ENCODE assay signal across 9 cellular contexts in genomic region chr19:13095934-13096890, GRCh38. TPM values are rescaled to one million over a fixed set of nuclear protein-coding genes. Genes with fewer than 3 reads are reported as not detected.
DNase-seq lines count a peak whose midpoint lies in the region; ATAC-seq and TF ChIP-seq lines count a peak whose summit lies in the region.
"Had no signal": no experiment of that assay in that cellular context is flagged by ENCODE, and none has a peak within 500 bp of the region (broad histone marks: within the 10 kb centered on the region; RNA-seq: fewer than 3 reads in every experiment).

No MANE protein-coding gene starts in this region.

- H3K36me3 ChIP-seq in esophagus (ENCODE audit: control insufficient read depth in 2 of 2, insufficient read depth in 2 of 2, low read length in 1 of 2): peaks cover 0 to 5% of the 10 kb centered on the region in 2 donors
- H3K36me3 ChIP-seq in gastrocnemius medialis: no peaks in the 10 kb centered on the region

- peaks cover 18% of the 10 kb centered on the region for H3K4me1 Mint-ChIP-seq in HFFc6 (ENCODE audit: low read depth)

- DNase-seq in HFFc6 (no peak), RWPE1 (ENCODE audit: low spot score) (no peak), gastrocnemius medialis (no peak), NCI-H128 (lab: John Stamatoyannopoulos, UW; ENCODE audit: unreplicated experiment) (no peak), cerebellar nuclear complex (lab: John Stamatoyannopoulos, UW) (no peak)

- no peak overlapping the region for H3K4me3 Mint-ChIP-seq in HFFc6

- H3K27me3 ChIP-seq in esophagus (ENCODE audit: control insufficient read depth in 1 of 2, insufficient read depth in 2 of 2, low read length in 2 of 2) (no peaks in the 10 kb centered on the region), gastrocnemius medialis (no peaks in the 10 kb centered on the region)

- POLR2A ChIA-PET in RWPE1 (lab: Yijun Ruan, JAX; ENCODE audit: low non-redundant PET): no interaction called here

- in situ Hi-C loops in gastrocnemius medialis (cut with MboI; ENCODE audit: low sequenced_read_pairs in 4 of 4): loop anchor here in 1 of 4 donors (10.0 kb wide), 1 partner anchor 111 kb away; no protein-coding TSS in a partner anchor

- no peak overlapping the region for H3K27ac Mint-ChIP-seq in HFFc6

- no peak for ATAC-seq in gastrocnemius medialis
- no peak for ATAC-seq in GM21619 (IDR thresholded peaks at IDR 0.05; ENCODE audit: unreplicated experiment)
- no peak for ATAC-seq in GM21576 (IDR thresholded peaks at IDR 0.05; ENCODE audit: unreplicated experiment)
- ATAC-seq: left colon had no signal

- no peak overlapping the region for H3K4me3 ChIP-seq in esophagus (ENCODE audit: low read depth in 1 of 2, low read length in 2 of 2)
- peak overlapping the region in 1 of 4 donors; percentile 16 for H3K4me3 ChIP-seq in gastrocnemius medialis

- CTCF ChIA-PET in RWPE1 (lab: Yijun Ruan, JAX): interaction anchor here (0.6 to 3.4 kb wide), 5 partner anchors 13 to 707 kb away, joined by 3 to 35 read pairs (median 3); no protein-coding TSS in a partner anchor

- TF ChIP-seq CTCF in HFFc6 (IDR thresholded peaks at IDR 0.05) (peak; percentile 35; the same call in 1 of the 2 replicates), RWPE1 (conservative IDR thresholded peaks at IDR 0.05; ENCODE audit: low read depth) (no peak), gastrocnemius medialis (IDR thresholded peaks at IDR 0.05 in 4 of 5, conservative IDR thresholded peaks at IDR 0.05 in 1 of 5) (peak in 1 of 5 experiments; percentile 8)

- H3K9me3 ChIP-seq in esophagus (ENCODE audit: control insufficient read depth in 2 of 2, insufficient read depth in 1 of 2, low read depth in 1 of 2, low read length in 1 of 2) (peaks cover 0 to 2% of the 10 kb centered on the region in 2 donors), gastrocnemius medialis (no peaks in the 10 kb centered on the region)

- H3K27me3 Mint-ChIP-seq in HFFc6 (ENCODE audit: insufficient read depth): peaks cover 9% of the 10 kb centered on the region

- H3K27ac ChIP-seq in RWPE1 (peak overlapping the region; percentile 49), esophagus (ENCODE audit: low read depth in 2 of 2, low read length in 1 of 2) (peak overlapping the region; percentile 59 to 63), gastrocnemius medialis (peak overlapping the region; percentile 43 to 89 (median 63))

- no peak for TF ChIP-seq POLR2A in gastrocnemius medialis (IDR thresholded peaks at IDR 0.05)

- no peaks in the 10 kb centered on the region for H3K9me3 Mint-ChIP-seq in HFFc6

- 54 to 57% methylated on average over 44 of the region's 44 CpGs for WGBS in esophagus, 2 donors

- H3K4me1 ChIP-seq in esophagus (ENCODE audit: control insufficient read depth in 2 of 2, insufficient read depth in 2 of 2, low read length in 1 of 2) (peaks cover 0 to 12% of the 10 kb centered on the region in 2 donors), gastrocnemius medialis (peaks cover 21% of the 10 kb centered on the region in 2 donors)

- intact Hi-C loops in gastrocnemius medialis (cut with DNase I; ENCODE audit: low total_unique reads): no loop called here

- H3K36me3 Mint-ChIP-seq in HFFc6 (ENCODE audit: low read depth): peaks cover 18% of the 10 kb centered on the region

RNA-seq across cellular contexts. Expression of gene LYL1, which starts 6.4 kb away (rescaled TPM):
- total RNA-seq in HFFc6 (2021; fragmentation: NEBNext Ultra II Directional; extraction: Animal tissue kit (Norgen Biotek cat#: 25700)): 1 to 10 TPM; 1.5 to 5.1 (median 4.2) TPM
- 1 to 10 TPM; 1.5 to 1.9 TPM for polyA plus RNA-seq in esophagus
- total RNA-seq in gastrocnemius medialis: 1 to 10 TPM; 2.6 to 5.0 (median 3.1) TPM

RNA-seq across cellular contexts. Expression of gene TRMT1, which starts 20.3 kb away (rescaled TPM):
- 10 to 100 TPM; 36.3 to 49.9 (median 39.6) TPM for total RNA-seq in HFFc6 (2021; fragmentation: NEBNext Ultra II Directional; extraction: Animal tissue kit (Norgen Biotek cat#: 25700))
- 10 to 100 TPM; 34.0 to 59.5 TPM for polyA plus RNA-seq in esophagus
- 10 to 100 TPM; 31.7 to 47.9 (median 45.0) TPM for total RNA-seq in gastrocnemius medialis

RNA-seq across cellular contexts. Expression of gene NACC1, which starts 21.9 kb away (rescaled TPM):
- 100 to 1,000 TPM; 126 to 146 (median 139) TPM for total RNA-seq in HFFc6 (2021; fragmentation: NEBNext Ultra II Directional; extraction: Animal tissue kit (Norgen Biotek cat#: 25700))
- 10 to 100 TPM; 19.5 to 39.4 TPM for polyA plus RNA-seq in esophagus
- total RNA-seq in gastrocnemius medialis: 10 to 100 TPM; 36.3 to 81.3 (median 49.4) TPM

RNA-seq across cellular contexts. Expression of gene STX10, which starts 54.0 kb away (rescaled TPM):
- 10 to 100 TPM; 48.5 to 63.4 (median 54.0) TPM for total RNA-seq in HFFc6 (2021; fragmentation: NEBNext Ultra II Directional; extraction: Animal tissue kit (Norgen Biotek cat#: 25700))
- polyA plus RNA-seq in esophagus: 10 to 100 TPM; 75.1 to 76.0 TPM
- 10 to 100 TPM; 16.5 to 40.7 (median 33.4) TPM for total RNA-seq in gastrocnemius medialis

RNA-seq across cellular contexts. Expression of gene IER2, which starts 54.0 kb away (rescaled TPM):
- total RNA-seq in HFFc6 (2021; fragmentation: NEBNext Ultra II Directional; extraction: Animal tissue kit (Norgen Biotek cat#: 25700)): 10 to 100 TPM; 68.9 to 91.2 (median 87.7) TPM
- 100 to 1,000 TPM in 1 of 2 donors, 10 to 100 TPM in 1; 52.1 to 101 TPM for polyA plus RNA-seq in esophagus
- 10 to 100 TPM; 15.4 to 19.1 (median 16.7) TPM for total RNA-seq in gastrocnemius medialis
